1 cellular context compared by ENCODE assay signal in the genomic region with DNA sequence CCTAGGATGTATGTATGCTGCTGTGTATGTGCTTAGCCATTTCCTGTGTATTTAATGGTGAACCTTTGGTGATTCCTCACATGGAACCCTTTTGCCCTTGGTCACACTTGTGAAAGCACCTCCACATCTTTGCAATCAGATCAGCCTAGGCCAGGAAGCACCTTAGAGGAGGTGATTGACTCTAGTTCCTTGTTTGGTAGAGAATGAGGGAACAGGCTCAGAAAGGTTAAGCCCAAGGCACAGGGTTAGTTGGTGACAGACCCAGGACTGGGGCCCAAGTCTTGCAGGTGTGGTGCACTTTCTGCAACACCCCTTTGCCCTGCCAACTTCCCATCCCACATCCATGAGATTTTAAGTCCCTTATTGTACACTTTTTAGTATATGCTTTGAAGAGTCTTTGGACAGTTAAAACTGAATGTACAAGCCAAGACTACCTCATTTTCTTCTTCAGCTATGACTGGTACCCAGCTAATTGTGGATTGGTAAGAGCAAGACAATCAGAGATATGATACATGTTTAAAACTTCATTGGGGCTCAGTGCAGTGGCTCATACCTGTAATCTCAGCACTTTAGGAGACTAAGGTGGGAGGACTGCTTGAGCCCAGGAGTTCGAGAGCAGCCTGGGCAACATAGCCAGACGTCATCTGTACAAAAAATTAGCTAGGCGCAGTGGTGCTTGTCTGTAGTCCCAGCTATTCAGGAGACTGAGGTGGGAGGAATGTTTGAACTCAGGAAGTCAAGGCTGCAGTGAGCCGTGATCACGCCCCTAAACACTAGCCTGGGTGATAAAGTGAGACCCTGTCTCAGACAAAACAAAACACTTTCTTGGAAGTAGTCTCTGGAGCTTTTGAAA.
TF ChIP-seq lines count a peak whose summit lies in the region.

No MANE protein-coding gene starts in this region.

TF ChIP-seq in HEK293, 187 proteins besides CTCF, POLR2A, EP300 and RAD21 (continued from another document):
- TF ChIP-seq ZNF391 (tag by site-specific recombination; IDR thresholded peaks at IDR 0.05; ENCODE audit: borderline replicate concordance, low read depth) (no peak), ZBTB6 (tag by site-specific recombination; IDR thresholded peaks at IDR 0.05) (no peak), ZNF24 (tag by site-specific recombination; IDR thresholded peaks at IDR 0.05) (no peak), REPIN1 (tag by site-specific recombination; IDR thresholded peaks at IDR 0.05; ENCODE audit: low read depth) (no peak), BCL6B (tag by site-specific recombination; IDR thresholded peaks at IDR 0.05) (no peak), EGR2 (tag by site-specific recombination; IDR thresholded peaks at IDR 0.05; ENCODE audit: low read depth) (no peak), PRDM2 (tag by site-specific recombination; IDR thresholded peaks at IDR 0.05; ENCODE audit: borderline replicate concordance) (no peak)
